ENCODE assay signal across 13 cellular contexts in genomic region chr7:102140952-102141370, GRCh38.
DNase-seq lines count a peak whose midpoint lies in the region; ATAC-seq and FAIRE-seq lines count a peak whose summit lies in the region.
"Had no signal": no experiment of that assay in that cellular context is flagged by ENCODE, and none has a peak within 500 bp of the region (broad histone marks: within the 10 kb centered on the region; RNA-seq: fewer than 3 reads in every experiment).

No MANE protein-coding gene starts in this region.

- no peak overlapping the region for H3K4me3 ChIP-seq in Jurkat, Clone E6-1 (ENCODE audit: low read length)
- H3K4me3 ChIP-seq: coronary artery, heart left ventricle, SJSA1, thoracic aorta had no signal

- H3K4me3 Mint-ChIP-seq in T-helper 1 cell treated with Interleukin-12 subunit alpha and Interleukin-12 subunit beta and Interleukin-4 antibody, amounts not matched to agents 30 μg/mL and 1 μg/mL, for 36 hours: peak overlapping the region; percentile 43
- H3K4me3 Mint-ChIP-seq in naive B cell: peak overlapping the region; percentile 22 to 86 (median 74)

- H3K4me1 Mint-ChIP-seq in T-helper 1 cell treated with Interleukin-12 subunit alpha and Interleukin-12 subunit beta and Interleukin-4 antibody, amounts not matched to agents 30 μg/mL and 1 μg/mL, for 36 hours (ENCODE audit: low read depth): peaks cover 11% of the 10 kb centered on the region
- H3K4me1 Mint-ChIP-seq in naive B cell: peaks cover 15 to 19% (median 17%) of the 10 kb centered on the region in 3 donors

- no peaks in the 10 kb centered on the region for H3K9me3 Mint-ChIP-seq in T-helper 1 cell treated with Interleukin-12 subunit alpha and Interleukin-12 subunit beta and Interleukin-4 antibody, amounts not matched to agents 30 μg/mL and 1 μg/mL, for 36 hours
- H3K9me3 Mint-ChIP-seq in naive B cell: no peaks in the 10 kb centered on the region
- H3K9me3 Mint-ChIP-seq: activated T-helper 2 cell treated with anti-CD3 and anti-CD28 coated beads, Interferon-gamma antibody, Interleukin-2, Interleukin-4, amounts not matched to agents 10 μg/mL and 5 μg/mL and 100 μg/mL, durations not matched to agents 14 hours and 24 hours and 36 hours had no signal

- no peaks in the 10 kb centered on the region for H3K27me3 Mint-ChIP-seq in T-helper 1 cell treated with Interleukin-12 subunit alpha and Interleukin-12 subunit beta and Interleukin-4 antibody, amounts not matched to agents 30 μg/mL and 1 μg/mL, for 36 hours (ENCODE audit: low read depth)
- no peaks in the 10 kb centered on the region for H3K27me3 Mint-ChIP-seq in naive B cell

- ATAC-seq in naive B cell (ENCODE audit: low read depth in 2 of 2) (peak; percentile 98 to 99), HG02981 (IDR thresholded peaks at IDR 0.05; ENCODE audit: unreplicated experiment) (no peak), GM19324 (IDR thresholded peaks at IDR 0.05; ENCODE audit: low FRiP score, unreplicated experiment) (no peak)

- DNase-seq in DMS79 (lab: John Stamatoyannopoulos, UW): peak; percentile 84
- peak; percentile 41 for DNase-seq in Jurkat, Clone E6-1 (ENCODE audit: low read depth, low spot score)
- DNase-seq in naive B cell: peak; percentile 62
- DNase-seq in urothelium cell line (ENCODE audit: low spot score): no peak
- DNase-seq: heart left ventricle, NCI-H1092 treated with DMSO at 0.1 percent for 48 hours had no signal

- no peak for FAIRE-seq in urothelium cell line (lab: Jason Lieb, UNC)

- H3K36me3 Mint-ChIP-seq in T-helper 1 cell treated with Interleukin-12 subunit alpha and Interleukin-12 subunit beta and Interleukin-4 antibody, amounts not matched to agents 30 μg/mL and 1 μg/mL, for 36 hours (ENCODE audit: low read depth): no peaks in the 10 kb centered on the region
- H3K36me3 Mint-ChIP-seq in naive B cell: peaks cover 0 to 5% of the 10 kb centered on the region in 2 donors

- H3K27ac Mint-ChIP-seq in T-helper 1 cell treated with Interleukin-12 subunit alpha and Interleukin-12 subunit beta and Interleukin-4 antibody, amounts not matched to agents 30 μg/mL and 1 μg/mL, for 36 hours: peak overlapping the region; percentile 3
- H3K27ac Mint-ChIP-seq in naive B cell: peak overlapping the region in 5 of 6 donors; percentile 21 to 98 (median 88)
- H3K27ac Mint-ChIP-seq: activated T-helper 2 cell treated with anti-CD3 and anti-CD28 coated beads, Interferon-gamma antibody, Interleukin-2, Interleukin-4, amounts not matched to agents 10 μg/mL and 5 μg/mL and 100 μg/mL, durations not matched to agents 14 hours and 24 hours and 36 hours had no signal

Comparison
In these comparisons a context has a peak if more than half of its experiments do, and no peak if none do; other contexts are left out.
1. ATAC-seq: peak in naive B cell (2 of 2); none in HG02981 (single experiment) and GM19324 (single experiment).